In the genomic region with DNA sequence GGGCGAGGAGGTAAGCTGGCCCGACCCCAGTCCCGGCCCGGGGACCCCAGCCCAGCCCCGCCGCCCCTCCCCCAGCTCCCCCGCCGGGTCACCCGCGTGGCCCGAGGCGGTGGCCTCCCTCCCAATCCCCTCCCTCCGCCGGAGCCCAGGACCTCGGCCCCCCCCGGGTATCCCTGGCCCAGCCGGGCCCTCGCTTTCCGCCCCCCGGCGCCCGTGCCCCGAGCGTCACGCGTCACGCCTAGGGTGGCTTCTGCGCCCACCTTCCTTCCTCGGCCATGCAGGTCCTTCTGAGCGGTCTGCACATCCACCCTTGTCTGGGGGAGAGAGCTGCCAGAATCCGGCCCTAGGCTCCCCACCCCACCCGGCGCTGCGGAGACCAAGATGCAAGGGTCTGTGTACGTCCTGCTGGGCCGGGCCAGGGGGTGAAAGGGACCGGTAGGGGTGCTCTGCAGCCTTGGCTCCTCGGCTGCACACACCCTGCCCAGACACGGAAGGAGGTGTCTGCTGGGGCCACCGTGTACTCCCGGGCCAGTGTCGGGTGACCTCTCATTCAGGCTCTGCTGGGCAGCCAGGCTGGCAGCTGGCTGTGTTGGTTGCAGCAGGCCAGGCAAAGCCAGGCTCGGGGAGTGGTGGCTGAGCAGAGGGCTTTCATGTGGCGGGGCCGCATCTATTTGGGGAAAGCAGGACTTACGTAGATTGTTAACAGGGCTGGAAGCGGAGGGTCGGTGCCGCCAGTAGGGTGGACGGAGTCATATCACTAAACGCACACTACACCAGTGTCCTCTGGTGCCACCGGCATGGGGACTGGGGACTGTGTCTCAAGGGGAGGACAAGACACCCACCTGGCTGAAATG, we compare ENCODE assay signal across 9 cellular contexts. TPM values are rescaled to one million over a fixed set of nuclear protein-coding genes. Genes with fewer than 3 reads are reported as not detected.
DNase-seq lines count a peak whose midpoint lies in the region; ATAC-seq and TF ChIP-seq lines count a peak whose summit lies in the region.
"Had no signal": no experiment of that assay in that cellular context is flagged by ENCODE, and none has a peak within 500 bp of the region (broad histone marks: within the 10 kb centered on the region; RNA-seq: fewer than 3 reads in every experiment).

No MANE protein-coding gene starts in this region.

- POLR2A ChIA-PET in SK-N-SH (lab: Yijun Ruan, JAX): interaction anchor here (1.3 kb wide), 2 partner anchors 14 to 33 kb away, joined by 4 to 7 read pairs; no protein-coding TSS in a partner anchor

- no peaks in the 10 kb centered on the region for H3K9me2 ChIP-seq in SK-N-SH

- H3K79me2 ChIP-seq in SK-N-SH (ENCODE audit: insufficient read depth): no peaks in the 10 kb centered on the region

- H3K27ac ChIP-seq in SK-N-SH (ENCODE audit: low read depth in 2 of 2, low read length in 1 of 2): peak overlapping the region in 1 of 2 experiments; percentile 72; a peak in 2 of 4 replicates

- DNase-seq in DMS53 (lab: John Stamatoyannopoulos, UW): peak; percentile 42
- no peak for DNase-seq in DMS53 treated with DMSO at 0.1 percent for 48 hours (lab: John Stamatoyannopoulos, UW; ENCODE audit: unreplicated experiment)
- peak; percentile 79 for DNase-seq in SK-N-SH
- no peak for DNase-seq in glutamatergic neuron
- DNase-seq in skeletal muscle cell (ENCODE audit: low read depth): no peak
- DNase-seq: 8988T had no signal

- H3K9ac ChIP-seq in SK-N-SH: no peak overlapping the region

- peak; percentile 18; the same call in 1 of the 2 replicates for TF ChIP-seq RAD21 in SK-N-SH (IDR thresholded peaks at IDR 0.05; ENCODE audit: low read length)

- TF ChIP-seq EP300 in SK-N-SH (IDR thresholded peaks at IDR 0.05; ENCODE audit: borderline replicate concordance in 1 of 2, low read depth in 1 of 2, low read length in 1 of 2): no peak

- peak overlapping the region; percentile 70 for H3K4me2 ChIP-seq in SK-N-SH

- H3F3A ChIP-seq in SK-N-SH (replicated peaks; ENCODE audit: insufficient read depth): peaks cover 3% of the 10 kb centered on the region

- H4K20me1 ChIP-seq in SK-N-SH (ENCODE audit: insufficient read depth): no peaks in the 10 kb centered on the region

- H3K4me3 ChIP-seq in SK-N-SH (ENCODE audit: low read depth in 2 of 2, low read length in 1 of 2) (peak overlapping the region; percentile 53 to 57), skeletal muscle cell (ENCODE audit: low read depth, low read length) (peak overlapping the region; percentile 25)

- peaks cover 25% of the 10 kb centered on the region for H3K4me1 Mint-ChIP-seq in glutamatergic neuron (ENCODE audit: low read depth, unreplicated experiment)

- WGBS in SK-N-SH (ENCODE audit: low lambda C conversion rate): 64% methylated on average over 14 of the region's 52 CpGs

- CTCF ChIA-PET in SK-N-SH (lab: Yijun Ruan, JAX): interaction anchor here (0.9 to 6.7 kb wide), 14 partner anchors 12 to 141 kb away, joined by 3 to 127 read pairs (median 4); no protein-coding TSS in a partner anchor

- no peaks in the 10 kb centered on the region for H3K9me3 ChIP-seq in SK-N-SH

- 0 out of 2 replicates have a peak overlapping the region, but pooled peaks have one; percentile 22 for H2AFZ ChIP-seq in SK-N-SH (ENCODE audit: low read depth)

- peak overlapping the region; percentile 70 for H3K27ac Mint-ChIP-seq in glutamatergic neuron (ENCODE audit: unreplicated experiment)

- H3K4me3 Mint-ChIP-seq in glutamatergic neuron (ENCODE audit: unreplicated experiment): peak overlapping the region; percentile 88

- H3K4me1 ChIP-seq in SK-N-SH (ENCODE audit: control insufficient read depth in 1 of 2, insufficient read depth in 2 of 2, low read depth in 1 of 2, low read length in 1 of 2): peaks cover 0 to 35% of the 10 kb centered on the region in 2 experiments; a peak in 2 of 4 replicates

- H3K27me3 Mint-ChIP-seq in glutamatergic neuron (ENCODE audit: unreplicated experiment): peaks cover 7% of the 10 kb centered on the region

- H3K9me3 Mint-ChIP-seq in glutamatergic neuron (ENCODE audit: unreplicated experiment): peaks cover 10% of the 10 kb centered on the region

- no peak for TF ChIP-seq CTCF in SK-N-SH (IDR thresholded peaks at IDR 0.05)
- TF ChIP-seq CTCF in glutamatergic neuron (IDR thresholded peaks at IDR 0.05; ENCODE audit: partially characterized antibody, unreplicated experiment): no peak

- no peaks in the 10 kb centered on the region for H3K27me3 ChIP-seq in SK-N-SH (ENCODE audit: insufficient read depth)

- H3K36me3 Mint-ChIP-seq in glutamatergic neuron (ENCODE audit: unreplicated experiment): no peaks in the 10 kb centered on the region

- no peaks in the 10 kb centered on the region for H3K36me3 ChIP-seq in SK-N-SH (replicated peaks in 1 of 2; ENCODE audit: control insufficient read depth in 1 of 2, insufficient read depth in 2 of 2, low read length in 1 of 2)

- ATAC-seq in HG03520 (IDR thresholded peaks at IDR 0.05; ENCODE audit: unreplicated experiment) (no peak), HG03097 (IDR thresholded peaks at IDR 0.05; ENCODE audit: low FRiP score, unreplicated experiment) (no peak), HG02588 (IDR thresholded peaks at IDR 0.05; ENCODE audit: unreplicated experiment) (no peak)

TF ChIP-seq in SK-N-SH, 30 proteins besides CTCF, POLR2A, EP300 and RAD21:
- TF ChIP-seq TEAD4 (IDR thresholded peaks at IDR 0.05; ENCODE audit: borderline replicate concordance, insufficient read depth) (no peak), MXI1 (IDR thresholded peaks at IDR 0.05; ENCODE audit: low read depth, low read length) (peak; percentile 52; the same call in 1 of the 2 replicates)

RNA-seq across cellular contexts. Expression of a gene that starts 0.8 kb away (rescaled TPM):
- 7.1 and 9.4 TPM in 2 replicates for polyA plus RNA-seq in SK-N-SH (2012; rRNA removed)
- polyA plus RNA-seq in SK-N-SH (2012; cell fraction: cytosol; rRNA removed): 7.0 and 10.5 TPM in 2 replicates
- 5.4 and 6.5 TPM in 2 replicates for polyA plus RNA-seq in SK-N-SH (2012; cell fraction: nucleus; rRNA removed)
- total RNA-seq in glutamatergic neuron (ENCODE audit: unreplicated experiment): 103 TPM

Comparison
In these comparisons a context has a peak if more than half of its experiments do, and no peak if none do; other contexts are left out.
1. DNase-seq: peak in DMS53 (single experiment) and SK-N-SH (single experiment); none in DMS53 treated with DMSO at 0.1 percent for 48 hours (single experiment), glutamatergic neuron (single experiment) and skeletal muscle cell (single experiment).